10 cellular contexts compared by ENCODE assay signal in the genomic region with DNA sequence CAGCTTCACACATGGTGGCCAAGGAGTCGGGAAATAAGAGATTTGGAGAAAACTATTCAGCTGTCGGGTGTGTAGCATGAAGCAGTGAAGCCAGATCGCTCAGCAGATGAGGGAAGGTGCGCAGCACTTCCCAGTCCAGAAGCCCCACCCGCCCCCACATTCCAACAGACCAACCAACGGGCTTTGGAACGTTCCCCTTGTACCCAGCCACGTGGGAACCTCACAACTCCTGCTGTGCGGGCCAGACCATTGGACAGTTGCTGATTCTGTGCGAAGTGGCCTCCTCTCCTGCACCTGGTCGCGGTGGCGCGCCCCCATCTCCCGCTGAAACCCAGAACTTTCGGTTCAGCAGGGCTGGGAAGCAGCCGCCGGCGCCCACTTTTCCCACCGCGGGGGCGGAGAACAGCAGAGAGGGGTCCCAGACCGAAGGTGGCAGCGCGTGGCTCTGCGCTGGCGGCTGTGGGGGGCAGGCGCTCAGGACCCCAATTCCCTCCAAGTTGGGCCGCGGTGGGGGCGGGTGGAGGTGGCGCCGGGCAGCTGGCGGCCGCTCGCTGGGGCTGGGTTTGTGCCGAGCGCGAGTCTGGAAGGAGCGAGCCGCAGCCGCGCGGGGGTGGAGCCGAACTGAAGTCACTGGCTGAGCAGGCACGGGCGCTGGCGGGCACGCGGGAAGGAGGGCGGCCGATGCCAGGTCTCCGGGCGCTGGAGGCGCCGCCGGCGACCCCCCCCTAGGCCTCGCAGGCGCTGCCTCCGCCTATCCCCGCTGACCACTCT.
A peak's percentile ranks its signal among the peaks of the same experiment; 100 is the strongest.
DNase-seq lines count a peak whose midpoint lies in the region; ATAC-seq, FAIRE-seq and TF ChIP-seq lines count a peak whose summit lies in the region.
"Had no signal": no experiment of that assay in that cellular context is flagged by ENCODE, and none has a peak within 500 bp of the region (broad histone marks: within the 10 kb centered on the region; RNA-seq: fewer than 3 reads in every experiment).

No MANE protein-coding gene starts in this region.

- no peak for FAIRE-seq in urothelium cell line (lab: Jason Lieb, UNC)

- peak; percentile 60 for ATAC-seq in Right ventricle myocardium inferior
- ATAC-seq: HCT116 had no signal

- H3K9ac ChIP-seq in mucosa of rectum (ENCODE audit: low read depth in 1 of 2, low read length in 2 of 2) = peak overlapping the region in 1 of 2 donors; percentile 43

- no peak for TF ChIP-seq CTCF in fibroblast of pulmonary artery (IDR thresholded peaks at IDR 0.05; ENCODE audit: low read length, missing control alignments)

- H3K4me3 ChIP-seq in fibroblast of pulmonary artery (replicated peaks; ENCODE audit: low read depth, low read length) = peak overlapping the region; percentile 51
- H3K4me3 ChIP-seq in mucosa of rectum (ENCODE audit: low read length in 2 of 2) = peak overlapping the region; percentile 46 to 54

- no peaks in the 10 kb centered on the region for H3K9me3 ChIP-seq in mucosa of rectum (ENCODE audit: control insufficient read depth in 2 of 2, low read length in 2 of 2)

- H3K36me3 ChIP-seq in mucosa of rectum (ENCODE audit: control insufficient read depth in 2 of 2, insufficient read depth in 2 of 2, low read length in 2 of 2) = no peaks in the 10 kb centered on the region

- no peaks in the 10 kb centered on the region for H3K27me3 ChIP-seq in mucosa of rectum (ENCODE audit: control insufficient read depth in 2 of 2, insufficient read depth in 2 of 2, low read length in 2 of 2)

- H3K4me1 ChIP-seq in mucosa of rectum (ENCODE audit: control insufficient read depth in 2 of 2, insufficient read depth in 2 of 2, low read length in 2 of 2) = no peaks in the 10 kb centered on the region

- H3K27ac ChIP-seq in mucosa of rectum (ENCODE audit: low read depth in 2 of 2, low read length in 2 of 2) = no peak overlapping the region
- H3K27ac ChIP-seq: C4-2B had no signal

- intact Hi-C loops in Right ventricle myocardium inferior (cut with DNase I) = no loop called here
- intact Hi-C loops in cardiac septum (cut with DNase I) = no loop called here

- DNase-seq in Right ventricle myocardium inferior (ENCODE audit: missing footprints) (peak; percentile 71), cardiac septum (ENCODE audit: low spot score) (no peak), fibroblast of pulmonary artery (ENCODE audit: low read depth) (peak; percentile 2), urothelium cell line (ENCODE audit: low spot score) (peak; percentile 77), DMS79 (lab: John Stamatoyannopoulos, UW) (no peak)
- DNase-seq in activated CD4-positive, alpha-beta T cell treated with anti-CD3 and anti-CD28 coated beads for 48 hours = no peak
- DNase-seq in activated CD4-positive, alpha-beta T cell treated with anti-CD3 and anti-CD28 coated beads, Interleukin-2, amount 50 U/mL, for 1 hour = no peak

Comparison
In these comparisons a context has a peak if more than half of its experiments do, and no peak if none do; other contexts are left out.
1. DNase-seq: peak in Right ventricle myocardium inferior (single experiment), fibroblast of pulmonary artery (single experiment) and urothelium cell line (single experiment); none in cardiac septum (single experiment), activated CD4-positive, alpha-beta T cell treated with anti-CD3 and anti-CD28 coated beads for 48 hours (single experiment), activated CD4-positive, alpha-beta T cell treated with anti-CD3 and anti-CD28 coated beads, Interleukin-2, amount 50 U/mL, for 1 hour (single experiment) and DMS79 (single experiment).